Comparison of ENCODE assay signal across 12 cellular contexts in the genomic region with DNA sequence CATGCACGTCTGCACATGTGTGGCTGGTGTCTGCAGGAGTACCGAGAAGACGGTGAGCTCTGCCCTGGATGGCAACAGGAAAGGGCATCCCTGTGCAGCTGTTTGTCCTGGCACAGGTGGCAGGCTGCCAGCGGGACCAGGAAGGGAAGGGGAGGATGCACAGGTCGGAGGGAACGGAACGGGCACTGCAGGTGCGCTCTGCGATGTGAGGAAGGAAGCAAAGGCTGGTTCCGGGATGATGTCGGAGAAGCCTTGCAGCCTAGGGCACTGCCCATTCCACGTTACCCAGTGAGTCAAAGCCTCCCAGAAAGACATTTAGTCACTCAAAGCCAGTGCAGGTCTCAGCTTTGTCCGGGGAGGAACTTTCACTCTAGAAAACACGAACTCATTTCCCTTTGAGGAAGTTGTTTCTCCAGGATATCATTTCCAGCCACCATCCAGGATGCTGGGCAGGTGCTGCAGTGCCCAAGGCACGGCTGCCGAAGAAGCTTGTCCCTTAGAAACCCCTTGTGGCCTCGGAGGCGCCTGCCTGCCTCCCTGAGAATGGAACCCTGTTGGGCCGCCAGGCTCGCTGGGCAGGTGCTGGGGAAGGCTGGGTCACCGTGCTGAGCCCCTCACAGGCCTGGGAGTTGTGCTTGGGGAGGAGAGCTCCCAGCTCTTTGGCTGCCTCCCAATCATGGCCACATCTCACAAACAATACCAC. TPM values are rescaled to one million over a fixed set of nuclear protein-coding genes. Genes with fewer than 3 reads are reported as not detected.
DNase-seq lines count a peak whose midpoint lies in the region; ATAC-seq and TF ChIP-seq lines count a peak whose summit lies in the region.
"Had no signal": no experiment of that assay in that cellular context is flagged by ENCODE, and none has a peak within 500 bp of the region (broad histone marks: within the 10 kb centered on the region; RNA-seq: fewer than 3 reads in every experiment).

No MANE protein-coding gene starts in this region.

- TF ChIP-seq CTCF in GM13977 (IDR thresholded peaks at IDR 0.05; ENCODE audit: extremely low read depth, insufficient read depth, missing control alignments): no peak

- H3K27ac ChIP-seq in angular gyrus (ENCODE audit: low read depth, low read length): peak overlapping the region; percentile 80
- H3K27ac ChIP-seq: hepatocyte had no signal

- in situ Hi-C loops in KBM-7 (cut with MboI; ENCODE audit: low pct_unique_long_range_greater_than_20kb, low sequenced_read_pairs): no loop called here
- in situ Hi-C loops in GM13977 (cut with MboI; ENCODE audit: low pct_unique_long_range_greater_than_20kb, low sequenced_read_pairs, unreplicated experiment): no loop called here

- DNase-seq in DMS53 treated with DMSO at 0.1 percent for 48 hours (lab: John Stamatoyannopoulos, UW; ENCODE audit: unreplicated experiment) (peak; percentile 76), KBM-7 (peak; percentile 44), myocyte (ENCODE audit: low read depth) (peak; percentile 63), GM13977 (ENCODE audit: low spot score) (no peak)
- no peak for DNase-seq in activated naive CD4-positive, alpha-beta T cell treated with Interleukin-2 at 50 U/mL for 16 hours
- DNase-seq: activated CD8-positive, alpha-beta memory T cell treated with anti-CD3 and anti-CD28 coated beads, Interleukin-2, amount 10 ng/mL, durations not matched to agents 7 days and 5 days; MG63; T-helper 17 cell had no signal

- ATAC-seq in HG02981 (IDR thresholded peaks at IDR 0.05; ENCODE audit: unreplicated experiment): no peak
- ATAC-seq: activated CD8-positive, alpha-beta memory T cell treated with anti-CD3 and anti-CD28 coated beads, Interleukin-2, amount 10 ng/mL, durations not matched to agents 7 days and 5 days; T-helper 17 cell had no signal

RNA-seq across cellular contexts. Expression of a gene that starts 4.5 kb away (rescaled TPM):
- not detected in 2 replicates for total RNA-seq in myocyte
- not detected for polyA plus RNA-seq in myocyte (2012)
- total RNA-seq: activated CD8-positive, alpha-beta memory T cell treated with anti-CD3 and anti-CD28 coated beads, Interleukin-2, amount 10 ng/mL, durations not matched to agents 7 days and 5 days; progenitor cell of endocrine pancreas; T-helper 17 cell had no signal

RNA-seq across cellular contexts. Expression of a gene that starts 12.8 kb away (rescaled TPM):
- total RNA-seq in myocyte: 2.7 and 2.8 TPM in 2 replicates
- polyA plus RNA-seq in myocyte (2012): 0.48 TPM

RNA-seq across cellular contexts. Expression of a gene that starts 39.7 kb away (rescaled TPM):
- 23.3 and 23.9 TPM in 2 replicates for total RNA-seq in myocyte
- polyA plus RNA-seq in myocyte (2012): 39.1 TPM

RNA-seq across cellular contexts. Expression of a gene that starts 40.1 kb away (rescaled TPM):
- total RNA-seq in myocyte: 3.6 and 4.5 TPM in 2 replicates
- polyA plus RNA-seq in myocyte (2012): 2.1 TPM

RNA-seq across cellular contexts. Expression of a gene that starts 58.5 kb away (rescaled TPM):
- 77.0 and 109 TPM in 2 replicates for total RNA-seq in myocyte
- 115 TPM for polyA plus RNA-seq in myocyte (2012)

Comparison
In these comparisons a context has a peak if more than half of its experiments do, and no peak if none do; other contexts are left out.
1. DNase-seq: peak in DMS53 treated with DMSO at 0.1 percent for 48 hours (single experiment), KBM-7 (single experiment) and myocyte (single experiment); none in GM13977 (single experiment) and activated naive CD4-positive, alpha-beta T cell treated with Interleukin-2 at 50 U/mL for 16 hours (single experiment).